ENCODE assay signal across 7 cellular contexts in genomic region chrX:231637-232277, GRCh38. TPM values are rescaled to one million over a fixed set of nuclear protein-coding genes. Genes with fewer than 3 reads are reported as not detected.
DNase-seq lines count a peak whose midpoint lies in the region; ATAC-seq and TF ChIP-seq lines count a peak whose summit lies in the region.
"Not testable (repeated sequence)": the region's sequence is repeated elsewhere in the genome, so short reads cannot be mapped to it uniquely, and the experiment has no call there.

No MANE protein-coding gene starts in this region.

- not testable (repeated sequence) for TF ChIP-seq CTCF in activated B cell treated with CpG ODN at 0.5 μM for 24 hours (IDR thresholded peaks at IDR 0.05)

- not testable (repeated sequence) for H3K9me3 Mint-ChIP-seq in activated B cell treated with CpG ODN at 0.5 μM for 24 hours; naive thymus-derived CD4-positive, alpha-beta T cell

- H3K27ac ChIP-seq in naive thymus-derived CD4-positive, alpha-beta T cell (ENCODE audit: low read depth, low read length): not testable (repeated sequence)

- H3K27me3 Mint-ChIP-seq in activated B cell treated with CpG ODN at 0.5 μM for 24 hours; naive thymus-derived CD4-positive, alpha-beta T cell: not testable (repeated sequence)

- POLR2A ChIA-PET in activated B cell treated with CpG ODN at 0.5 μM for 24 hours (lab: Charles Lee); naive thymus-derived CD4-positive, alpha-beta T cell (lab: Charles Lee): not testable (repeated sequence)

- CTCF ChIA-PET in activated B cell treated with CpG ODN at 0.5 μM for 24 hours (lab: Charles Lee); naive thymus-derived CD4-positive, alpha-beta T cell (lab: Charles Lee): not testable (repeated sequence)

- H3K36me3 ChIP-seq in naive thymus-derived CD4-positive, alpha-beta T cell (ENCODE audit: control insufficient read depth in 2 of 3, insufficient read depth in 3 of 3, low read length in 3 of 3): not testable (repeated sequence)

- not testable (repeated sequence) for H3K27me3 ChIP-seq in naive thymus-derived CD4-positive, alpha-beta T cell (ENCODE audit: control insufficient read depth in 2 of 2, insufficient read depth in 2 of 2, low read length in 2 of 2)

- not testable (repeated sequence) for DNase-seq in activated B cell treated with CpG ODN at 0.5 μM for 24 hours
- DNase-seq in naive thymus-derived CD4-positive, alpha-beta T cell: peak in 2 of 9 donors; percentile 51 to 60

- ATAC-seq in GM18867 (IDR thresholded peaks at IDR 0.05; ENCODE audit: unreplicated experiment) (peak; percentile 89), GM21390 (IDR thresholded peaks at IDR 0.05; ENCODE audit: unreplicated experiment) (peak; percentile 88), HG02852 (IDR thresholded peaks at IDR 0.05; ENCODE audit: unreplicated experiment) (peak; percentile 96), HG03354 (IDR thresholded peaks at IDR 0.05; ENCODE audit: poor library complexity, severe bottlenecking, unreplicated experiment) (peak; percentile 86), activated B cell treated with CpG ODN at 0.5 μM for 24 hours (ENCODE audit: low read depth) (peak; percentile 92), esophagus mucosa (peak; percentile 95)
- ATAC-seq in naive thymus-derived CD4-positive, alpha-beta T cell: peak; percentile 98

- not testable (repeated sequence) for H3K27ac Mint-ChIP-seq in activated B cell treated with CpG ODN at 0.5 μM for 24 hours; naive thymus-derived CD4-positive, alpha-beta T cell

- H3K36me3 Mint-ChIP-seq in activated B cell treated with CpG ODN at 0.5 μM for 24 hours (ENCODE audit: low read depth); naive thymus-derived CD4-positive, alpha-beta T cell: not testable (repeated sequence)

- not testable (repeated sequence) for H3K4me3 ChIP-seq in naive thymus-derived CD4-positive, alpha-beta T cell (ENCODE audit: low read length)

- intact Hi-C loops in activated B cell treated with CpG ODN at 0.5 μM for 24 hours (cut with micrococcal nuclease); naive thymus-derived CD4-positive, alpha-beta T cell (cut with micrococcal nuclease): not testable (repeated sequence)

- H3K4me1 ChIP-seq in naive thymus-derived CD4-positive, alpha-beta T cell (ENCODE audit: control insufficient read depth in 2 of 2, insufficient read depth in 2 of 2, low read length in 2 of 2): not testable (repeated sequence)

- not testable (repeated sequence) for H3K4me3 Mint-ChIP-seq in activated B cell treated with CpG ODN at 0.5 μM for 24 hours; naive thymus-derived CD4-positive, alpha-beta T cell

- H3K9me3 ChIP-seq in naive thymus-derived CD4-positive, alpha-beta T cell (ENCODE audit: control insufficient read depth in 2 of 3, low read length in 3 of 3): not testable (repeated sequence)

- H3K4me1 Mint-ChIP-seq in activated B cell treated with CpG ODN at 0.5 μM for 24 hours; naive thymus-derived CD4-positive, alpha-beta T cell: not testable (repeated sequence)

RNA-seq across cellular contexts. Expression of gene PLCXD1, which starts 49.4 kb away (rescaled TPM):
- 19.5 and 23.8 TPM in 2 replicates for total RNA-seq in activated B cell treated with CpG ODN at 0.5 μM for 24 hours
- 17.8 TPM for total RNA-seq in esophagus mucosa
- 10 to 100 TPM; 18.2 to 51.1 (median 40.6) TPM for total RNA-seq in naive thymus-derived CD4-positive, alpha-beta T cell
- polyA plus RNA-seq in naive thymus-derived CD4-positive, alpha-beta T cell: 1 to 10 TPM; 3.2 to 8.4 TPM
